Comparison of ENCODE assay signal across 8 cellular contexts in the genomic region with DNA sequence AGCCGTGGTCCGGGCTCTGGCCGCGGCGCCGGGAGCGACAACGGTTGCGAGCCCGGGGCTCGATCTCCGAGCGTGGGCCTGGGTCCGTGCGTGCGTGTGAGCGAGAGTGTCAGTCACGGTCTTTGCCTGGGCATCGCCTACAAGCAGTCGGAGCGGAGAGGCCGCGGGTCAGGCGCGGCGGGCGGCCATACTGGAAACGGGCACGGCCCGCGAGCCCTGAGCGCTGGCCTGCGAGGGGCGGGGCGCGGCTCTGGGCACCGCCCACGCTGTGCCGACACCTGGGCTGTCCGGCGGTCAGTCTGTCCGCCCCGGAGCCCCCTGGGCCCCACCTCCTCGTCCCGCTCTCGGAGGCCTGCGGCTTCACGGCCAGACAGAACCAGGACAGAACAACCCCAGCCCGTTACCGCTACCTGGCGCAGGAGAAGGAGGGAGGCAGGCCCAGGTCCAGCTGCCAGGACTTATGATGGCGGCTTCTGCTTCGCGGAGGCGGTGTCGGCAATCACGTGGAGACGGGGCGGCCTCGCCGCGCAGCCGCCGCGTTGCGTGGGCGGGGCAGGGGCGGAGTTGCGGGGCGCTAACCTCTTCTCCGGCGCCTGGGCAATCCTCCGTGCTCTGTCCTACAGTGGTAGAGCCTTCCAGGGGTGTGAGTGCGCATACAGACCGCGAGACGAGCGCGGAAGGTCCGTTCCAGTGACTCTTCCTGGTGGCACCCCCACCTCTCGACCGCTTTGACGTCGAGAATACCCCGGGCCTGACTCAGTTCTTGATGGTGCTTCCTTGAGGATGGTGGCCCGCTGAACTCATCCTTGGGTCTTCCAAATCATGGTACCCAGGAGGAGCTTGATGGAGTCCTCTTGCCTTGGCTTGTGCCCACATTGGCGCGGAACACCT. TPM values are rescaled to one million over a fixed set of nuclear protein-coding genes. Genes with fewer than 3 reads are reported as not detected.
DNase-seq lines count a peak whose midpoint lies in the region; ATAC-seq and TF ChIP-seq lines count a peak whose summit lies in the region.

A gene with protein sequence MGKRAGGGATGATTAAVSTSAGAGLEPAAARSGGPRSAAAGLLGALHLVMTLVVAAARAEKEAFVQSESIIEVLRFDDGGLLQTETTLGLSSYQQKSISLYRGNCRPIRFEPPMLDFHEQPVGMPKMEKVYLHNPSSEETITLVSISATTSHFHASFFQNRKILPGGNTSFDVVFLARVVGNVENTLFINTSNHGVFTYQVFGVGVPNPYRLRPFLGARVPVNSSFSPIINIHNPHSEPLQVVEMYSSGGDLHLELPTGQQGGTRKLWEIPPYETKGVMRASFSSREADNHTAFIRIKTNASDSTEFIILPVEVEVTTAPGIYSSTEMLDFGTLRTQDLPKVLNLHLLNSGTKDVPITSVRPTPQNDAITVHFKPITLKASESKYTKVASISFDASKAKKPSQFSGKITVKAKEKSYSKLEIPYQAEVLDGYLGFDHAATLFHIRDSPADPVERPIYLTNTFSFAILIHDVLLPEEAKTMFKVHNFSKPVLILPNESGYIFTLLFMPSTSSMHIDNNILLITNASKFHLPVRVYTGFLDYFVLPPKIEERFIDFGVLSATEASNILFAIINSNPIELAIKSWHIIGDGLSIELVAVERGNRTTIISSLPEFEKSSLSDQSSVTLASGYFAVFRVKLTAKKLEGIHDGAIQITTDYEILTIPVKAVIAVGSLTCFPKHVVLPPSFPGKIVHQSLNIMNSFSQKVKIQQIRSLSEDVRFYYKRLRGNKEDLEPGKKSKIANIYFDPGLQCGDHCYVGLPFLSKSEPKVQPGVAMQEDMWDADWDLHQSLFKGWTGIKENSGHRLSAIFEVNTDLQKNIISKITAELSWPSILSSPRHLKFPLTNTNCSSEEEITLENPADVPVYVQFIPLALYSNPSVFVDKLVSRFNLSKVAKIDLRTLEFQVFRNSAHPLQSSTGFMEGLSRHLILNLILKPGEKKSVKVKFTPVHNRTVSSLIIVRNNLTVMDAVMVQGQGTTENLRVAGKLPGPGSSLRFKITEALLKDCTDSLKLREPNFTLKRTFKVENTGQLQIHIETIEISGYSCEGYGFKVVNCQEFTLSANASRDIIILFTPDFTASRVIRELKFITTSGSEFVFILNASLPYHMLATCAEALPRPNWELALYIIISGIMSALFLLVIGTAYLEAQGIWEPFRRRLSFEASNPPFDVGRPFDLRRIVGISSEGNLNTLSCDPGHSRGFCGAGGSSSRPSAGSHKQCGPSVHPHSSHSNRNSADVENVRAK (N-terminal part only) (minus strand): TSS at position 215 of the 891 bp plus-strand sequence. CDS start 286 bp downstream, outside the sequence.

- peak; percentile 57 for ATAC-seq in HG03378 (IDR thresholded peaks at IDR 0.05; ENCODE audit: unreplicated experiment)

- DNase-seq in AML-193 (lab: John Stamatoyannopoulos, UW): peak; percentile 87 to 88
- peak; percentile 90 for DNase-seq in NCI-H460 (ENCODE audit: extremely low read depth, low read depth)
- DNase-seq in activated CD4-positive, CD25-positive, alpha-beta regulatory T cell treated with anti-CD3 and anti-CD28 coated beads, Interleukin-2, amount 50 U/mL, for 72 hours: peak; percentile 98
- peak; percentile 90 for DNase-seq in cerebellar cortex (ENCODE audit: low spot score)
- peak; percentile 98 for DNase-seq in islet precursor cell
- peak; percentile 98 for DNase-seq in stimulated activated CD4-positive, alpha-beta T cell treated with anti-CD3 and anti-CD28 coated beads, Interleukin-12 subunit alpha, Interleukin-12 subunit beta, amount 100 ng/mL, for 4 hours

- peak; percentile 63 for TF ChIP-seq POLR2A in GM19099 (IDR thresholded peaks at IDR 0.05; ENCODE audit: extremely low read depth, insufficient read length, low read depth)

RNA-seq across cellular contexts. Expression of the gene that starts here (rescaled TPM):
- 23.9 and 27.3 TPM in 2 replicates for total RNA-seq in NCI-H460 (2014; rRNA removed; shearing (Covaris generic))
- polyA plus RNA-seq in NCI-H460 (2014; cell fraction: nucleus; rRNA removed): 10.0 and 18.0 TPM in 2 replicates

Comparison
In these comparisons a context has a peak if more than half of its experiments do, and no peak if none do; other contexts are left out.
1. Peak in every context shown above with its lines: DNase-seq and ATAC-seq.